23 cellular contexts compared by ENCODE assay signal in the genomic region with DNA sequence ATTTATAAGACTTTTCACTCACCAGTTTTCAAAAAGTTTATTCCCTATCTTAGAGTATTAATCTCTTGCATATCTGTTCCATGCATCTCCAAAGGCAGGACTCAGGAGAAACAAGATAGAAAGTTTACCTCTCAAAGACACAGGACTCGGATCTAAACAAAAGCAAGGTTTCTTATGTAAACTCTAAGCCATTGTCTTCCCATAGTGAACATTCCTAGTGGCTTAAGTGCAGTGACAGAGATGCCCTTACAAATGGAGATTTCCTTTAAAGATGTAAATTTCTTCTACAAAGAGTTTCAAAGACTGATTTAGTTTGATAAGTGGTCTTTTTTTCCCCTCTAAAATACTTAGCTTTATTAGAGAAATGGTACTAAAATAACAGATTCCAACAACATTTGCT.
A peak's percentile ranks its signal among the peaks of the same experiment; 100 is the strongest.
DNase-seq lines count a peak whose midpoint lies in the region; TF ChIP-seq lines count a peak whose summit lies in the region.
"Had no signal": no experiment of that assay in that cellular context is flagged by ENCODE, and none has a peak within 500 bp of the region (broad histone marks: within the 10 kb centered on the region; RNA-seq: fewer than 3 reads in every experiment).

No MANE protein-coding gene starts in this region.

- H3K79me2 ChIP-seq in trophoblast cell (ENCODE audit: control insufficient read depth, insufficient read depth, low read length, poor library complexity) = no peaks in the 10 kb centered on the region

- H4K8ac ChIP-seq in trophoblast cell (ENCODE audit: low read depth, low read length) = no peak overlapping the region

- no peak overlapping the region for H3K23ac ChIP-seq in trophoblast cell (ENCODE audit: low read length)

- no peaks in the 10 kb centered on the region for H3K27me3 Mint-ChIP-seq in endodermal cell (ENCODE audit: insufficient read depth)
- H3K27me3 Mint-ChIP-seq: B cell had no signal

- H3K27me3 ChIP-seq in HUES48 (ENCODE audit: control insufficient read depth, insufficient read depth, low read length) = no peaks in the 10 kb centered on the region; the same call in 1 of the 2 replicates
- H3K27me3 ChIP-seq in endodermal cell (ENCODE audit: control insufficient read depth, insufficient read depth, low read length, poor library complexity, severe bottlenecking) = no peaks in the 10 kb centered on the region
- no peaks in the 10 kb centered on the region for H3K27me3 ChIP-seq in breast epithelium
- no peaks in the 10 kb centered on the region for H3K27me3 ChIP-seq in trophoblast cell (ENCODE audit: insufficient read depth, low read length)

- no peaks in the 10 kb centered on the region for H3K79me1 ChIP-seq in trophoblast cell (ENCODE audit: low read length)

- H2BK120ac ChIP-seq in trophoblast cell (ENCODE audit: insufficient read depth, low read length, poor library complexity) = no peak overlapping the region

- WGBS in endodermal cell (ENCODE audit: insufficient coverage in 1 of 2, insufficient read length in 1 of 2), 2 experiments = 31% methylated on average over 1 of the region's 1 CpG; no CpG with 5 or more reads in 1 of the 2 experiments
- no CpG with 5 or more reads among the region's 1 CpG for WGBS in trophoblast cell (ENCODE audit: extremely low coverage, insufficient coverage, insufficient read length)

- H3K4me1 ChIP-seq in HUES48 (ENCODE audit: control insufficient read depth, insufficient read depth, low read length) (peaks cover 25% of the 10 kb centered on the region), endodermal cell (ENCODE audit: control insufficient read depth, insufficient read depth, low read length) (peaks cover 2% of the 10 kb centered on the region), breast epithelium (no peaks in the 10 kb centered on the region), trophoblast cell (ENCODE audit: control insufficient read depth in 1 of 2, insufficient read depth in 2 of 2, low read length in 2 of 2) (no peaks in the 10 kb centered on the region)
- H3K4me1 ChIP-seq: Caco-2 had no signal

- peak overlapping the region; percentile 87 for H3K27ac ChIP-seq in HUES48 (ENCODE audit: low read depth, low read length)
- H3K27ac ChIP-seq in endodermal cell (ENCODE audit: low read depth, low read length) = no peak overlapping the region
- no peak overlapping the region for H3K27ac ChIP-seq in breast epithelium
- H3K27ac ChIP-seq in trophoblast cell (ENCODE audit: low read depth, low read length) = no peak overlapping the region
- H3K27ac ChIP-seq: C4-2B, RWPE1 had no signal

- no peak overlapping the region for H4K91ac ChIP-seq in trophoblast cell (ENCODE audit: low read depth, low read length)

- H3K9me3 Mint-ChIP-seq in endodermal cell = peaks cover 48% of the 10 kb centered on the region
- H3K9me3 Mint-ChIP-seq: CD8-positive, alpha-beta T cell had no signal

- in situ Hi-C loops in KBM-7 (cut with MboI; ENCODE audit: low pct_unique_long_range_greater_than_20kb, low sequenced_read_pairs) = no loop called here

- no peak overlapping the region for H3K4ac ChIP-seq in trophoblast cell (ENCODE audit: low read depth, low read length)

- H2BK5ac ChIP-seq in trophoblast cell (ENCODE audit: low read depth, low read length, poor library complexity) = no peak overlapping the region

- no peak overlapping the region for H2AFZ ChIP-seq in trophoblast cell (ENCODE audit: insufficient read depth, low read length, poor library complexity)

- H3K4me3 ChIP-seq in HUES48 (ENCODE audit: low read depth, low read length) (peak overlapping the region; percentile 28), endodermal cell (ENCODE audit: low read length) (peak overlapping the region; percentile 70), breast epithelium (no peak overlapping the region), trophoblast cell (ENCODE audit: low read depth, low read length) (no peak overlapping the region)
- H3K4me3 ChIP-seq: GM12878 had no signal

- no peak for DNase-seq in endodermal cell
- peak; percentile 61 for DNase-seq in iPS-NIHi11 (ENCODE audit: low spot score)
- DNase-seq in breast epithelium (ENCODE audit: low spot score in 2 of 2) = no peak
- DNase-seq in trophoblast cell = no peak
- no peak for DNase-seq in KBM-7
- DNase-seq in pons (ENCODE audit: low spot score) = no peak
- DNase-seq: Caco-2; CD8-positive, alpha-beta T cell; GDM1; GOT3; NCI-H1092; NCI-H1417 treated with DMSO at 0.1 percent for 48 hours; NCI-H1694 treated with DMSO at 0.1 percent for 48 hours; NCI-H2081; NCI-H2227 treated with DMSO at 0.1 percent for 48 hours; NCI-H526 treated with DMSO at 0.1 percent for 48 hours; SHP77 had no signal

- TF ChIP-seq CTCF in endodermal cell (conservative IDR thresholded peaks at IDR 0.05) (no peak), breast epithelium (IDR thresholded peaks at IDR 0.05) (no peak)

- no peak overlapping the region for H2BK12ac ChIP-seq in trophoblast cell (ENCODE audit: low read length)

- H3K14ac ChIP-seq in trophoblast cell (ENCODE audit: low read length) = no peak overlapping the region

- H3K18ac ChIP-seq in trophoblast cell (ENCODE audit: low read length) = no peak overlapping the region

- no peak overlapping the region for H3K4me2 ChIP-seq in trophoblast cell (ENCODE audit: low read length)

- H3K4me3 Mint-ChIP-seq in endodermal cell = no peak overlapping the region
- H3K4me3 Mint-ChIP-seq: B cell; CD8-positive, alpha-beta T cell; IgD-negative memory B cell had no signal

- H3K4me1 Mint-ChIP-seq in endodermal cell = peaks cover 13% of the 10 kb centered on the region
- H3K4me1 Mint-ChIP-seq: B cell, IgD-negative memory B cell had no signal

- H4K12ac ChIP-seq in trophoblast cell (ENCODE audit: low read depth, low read length) = no peak overlapping the region

- H3K9me3 ChIP-seq in HUES48 (ENCODE audit: control insufficient read depth, insufficient read depth, low read length) (peaks cover 30% of the 10 kb centered on the region), endodermal cell (ENCODE audit: control insufficient read depth, low read length) (peaks cover 55% of the 10 kb centered on the region), breast epithelium (peaks cover 9 to 11% of the 10 kb centered on the region in 2 donors), trophoblast cell (ENCODE audit: insufficient read depth, low read depth, low read length) (peaks cover 11% of the 10 kb centered on the region)
- H3K9me3 ChIP-seq: Caco-2 had no signal

- TF ChIP-seq POLR2A in breast epithelium (IDR thresholded peaks at IDR 0.05) = no peak

- no peak overlapping the region for H3K27ac Mint-ChIP-seq in endodermal cell
- H3K27ac Mint-ChIP-seq: B cell; CD8-positive, alpha-beta T cell; IgD-negative memory B cell had no signal

- H3K36me3 ChIP-seq in HUES48 (ENCODE audit: control insufficient read depth, insufficient read depth, low read length) (no peaks in the 10 kb centered on the region), endodermal cell (ENCODE audit: control insufficient read depth, insufficient read depth, low read length) (no peaks in the 10 kb centered on the region), breast epithelium (no peaks in the 10 kb centered on the region), trophoblast cell (ENCODE audit: control insufficient read depth in 1 of 2, insufficient read depth in 2 of 2, low read length in 2 of 2) (no peaks in the 10 kb centered on the region)

- intact Hi-C loops in breast epithelium (cut with DNase I; ENCODE audit: low total_unique reads) = no loop called here

- peaks cover 6% of the 10 kb centered on the region for H3K36me3 Mint-ChIP-seq in endodermal cell (ENCODE audit: low read depth)
- H3K36me3 Mint-ChIP-seq: CD8-positive, alpha-beta T cell; IgD-negative memory B cell had no signal

- peak overlapping the region; percentile 4; the same call in 1 of the 2 replicates for H3K9ac ChIP-seq in HUES48 (ENCODE audit: low read depth, low read length)
- no peak overlapping the region for H3K9ac ChIP-seq in endodermal cell (ENCODE audit: extremely low read depth, low read length, poor library complexity, severe bottlenecking)
- no peak overlapping the region for H3K9ac ChIP-seq in trophoblast cell (ENCODE audit: low read length)

- H2AK5ac ChIP-seq in trophoblast cell (ENCODE audit: low read length) = no peak overlapping the region

Comparison
In these comparisons a context has a peak if more than half of its experiments do, and no peak if none do; other contexts are left out.
1. H3K4me3 ChIP-seq: peak in HUES48 (single experiment) and endodermal cell (single experiment); none in breast epithelium (0 of 3) and trophoblast cell (single experiment).